In genomic region chr11:44563716-44564115, GRCh38 we compare ENCODE assay signal across 11 cellular contexts. TPM values are rescaled to one million over a fixed set of nuclear protein-coding genes. Genes with fewer than 3 reads are reported as not detected.
DNase-seq lines count a peak whose midpoint lies in the region; TF ChIP-seq lines count a peak whose summit lies in the region.
"Had no signal": no experiment of that assay in that cellular context is flagged by ENCODE, and none has a peak within 500 bp of the region (broad histone marks: within the 10 kb centered on the region; RNA-seq: fewer than 3 reads in every experiment).

No MANE protein-coding gene starts in this region.

- H3K36me3 ChIP-seq in A673 (ENCODE audit: insufficient read depth, low read length, poor library complexity, severe bottlenecking) (no peaks in the 10 kb centered on the region), esophagus muscularis mucosa (no peaks in the 10 kb centered on the region)
- H3K36me3 ChIP-seq: cardiac muscle cell had no signal

- TF ChIP-seq EP300 in esophagus muscularis mucosa (IDR thresholded peaks at IDR 0.05): no peak

- CTCF ChIA-PET in A673 (lab: Charles Lee): interaction anchor here (2.3 kb wide), 1 partner anchor 53 kb away, joined by 17 read pairs; no protein-coding TSS in a partner anchor

- no TSS peak for BruUV-seq in A673 (replicated peaks; lab: Mats Ljungman, UMichigan)

- H3K4me1 ChIP-seq in A673 (ENCODE audit: insufficient read depth, low read length, poor library complexity, severe bottlenecking) (peaks cover 28% of the 10 kb centered on the region), esophagus muscularis mucosa (peaks cover 30 to 63% (median 59%) of the 10 kb centered on the region in 4 donors)

- intact Hi-C loops in A673 (cut with micrococcal nuclease; ENCODE audit: unreplicated experiment): loop anchor here (2.0 kb wide), 1 partner anchor 53 kb away; no protein-coding TSS in a partner anchor
- intact Hi-C loops in esophagus muscularis mucosa (cut with DNase I): no loop called here

- POLR2A ChIA-PET in A673 (lab: Charles Lee; ENCODE audit: low non-redundant PET): no interaction called here

- H3K27me3 ChIP-seq in A673 (replicated peaks; ENCODE audit: insufficient read depth, low read depth, low read length, poor library complexity) (no peaks in the 10 kb centered on the region), esophagus muscularis mucosa (no peaks in the 10 kb centered on the region)
- H3K27me3 ChIP-seq: cardiac muscle cell had no signal

- H3K27ac ChIP-seq in A673 (ENCODE audit: low read depth, low read length, poor library complexity, severe bottlenecking): peak overlapping the region; percentile 86
- peak overlapping the region; percentile 92 to 95 (median 94) for H3K27ac ChIP-seq in esophagus muscularis mucosa (replicated peaks in 1 of 4)

- H3K4me3 ChIP-seq in A673 (ENCODE audit: low read depth, low read length, poor library complexity, severe bottlenecking): no peak overlapping the region
- H3K4me3 ChIP-seq in esophagus muscularis mucosa: no peak overlapping the region
- H3K4me3 ChIP-seq: cardiac muscle cell had no signal

- 71% methylated on average over 6 of the region's 6 CpGs for WGBS in esophagus muscularis mucosa

- DNase-seq in A673 (ENCODE audit: low spot score) (no peak), LHCN-M2 (ENCODE audit: low read depth) (peak; percentile 84), esophagus muscularis mucosa (ENCODE audit: extremely low spot score) (no peak), non-pigmented ciliary epithelial cell (ENCODE audit: low read depth) (peak; percentile 65), NCI-H510A treated with DMSO at 0.1 percent for 48 hours (lab: John Stamatoyannopoulos, UW) (no peak), NCI-H2029 (lab: John Stamatoyannopoulos, UW) (no peak), NCI-H128 (lab: John Stamatoyannopoulos, UW; ENCODE audit: unreplicated experiment) (no peak)
- DNase-seq in activated effector memory CD4-positive, alpha-beta T cell treated with anti-CD3 and anti-CD28 coated beads, Interleukin-2, amount 50 U/mL, for 16 hours: no peak
- DNase-seq: activated CD4-positive, alpha-beta T cell treated with anti-CD3 and anti-CD28 coated beads, Interleukin-2, amount 50 U/mL, for 1 hour; stimulated activated naive CD4-positive, alpha-beta T cell treated with Interleukin-2 at 50 U/mL for 16 hours had no signal

- no peaks in the 10 kb centered on the region for H3K9me3 ChIP-seq in A673 (ENCODE audit: low read depth, low read length, poor library complexity, severe bottlenecking)
- no peaks in the 10 kb centered on the region for H3K9me3 ChIP-seq in esophagus muscularis mucosa

- TF ChIP-seq CTCF in A673 (conservative IDR thresholded peaks at IDR 0.05; ENCODE audit: low read depth, low read length) (no peak), esophagus muscularis mucosa (IDR thresholded peaks at IDR 0.05) (no peak)

- no peak for TF ChIP-seq POLR2A in esophagus muscularis mucosa (IDR thresholded peaks at IDR 0.05; ENCODE audit: low read depth)

RNA-seq across cellular contexts. Expression of gene CD82, which starts 1.7 kb away (rescaled TPM):
- 8.2 and 16.0 TPM in 2 replicates for total RNA-seq in A673 (2021)
- total RNA-seq in LHCN-M2 (2014; rRNA removed): 304 and 372 TPM in 2 replicates
- 301 TPM for polyA plus RNA-seq in LHCN-M2 (2012)
- total RNA-seq in esophagus muscularis mucosa: 10 to 100 TPM; 11.0 to 20.6 (median 16.3) TPM

Comparison
In these comparisons a context has a peak if more than half of its experiments do, and no peak if none do; other contexts are left out.
1. DNase-seq: peak in LHCN-M2 (single experiment) and non-pigmented ciliary epithelial cell (single experiment); none in A673 (single experiment), esophagus muscularis mucosa (single experiment), activated effector memory CD4-positive, alpha-beta T cell treated with anti-CD3 and anti-CD28 coated beads, Interleukin-2, amount 50 U/mL, for 16 hours (single experiment), NCI-H510A treated with DMSO at 0.1 percent for 48 hours (single experiment), NCI-H2029 (single experiment) and NCI-H128 (single experiment).
2. RNA of gene CD82, which starts 1.7 kb away (total RNA-seq): 304 to 372 TPM in LHCN-M2; 11.0 to 20.6 TPM in esophagus muscularis mucosa and 8.2 to 16.0 TPM in A673; every median in the first group is over 10 times any median in the second.